In genomic region chr7:37109016-37109415, GRCh38 we compare ENCODE assay signal across 22 cellular contexts.
DNase-seq lines count a peak whose midpoint lies in the region; TF ChIP-seq lines count a peak whose summit lies in the region.
"Had no signal": no experiment of that assay in that cellular context is flagged by ENCODE, and none has a peak within 500 bp of the region (broad histone marks: within the 10 kb centered on the region; RNA-seq: fewer than 3 reads in every experiment).

No MANE protein-coding gene starts in this region.

- intact Hi-C loops in sigmoid colon (cut with DNase I), result no loop called here

- no peak for TF ChIP-seq CTCF in LNCaP clone FGC (IDR thresholded peaks at IDR 0.05; ENCODE audit: control insufficient read depth, extremely low read depth, insufficient read depth)
- no peak for TF ChIP-seq CTCF in neutrophil (IDR thresholded peaks at IDR 0.05)
- TF ChIP-seq CTCF in sigmoid colon (IDR thresholded peaks at IDR 0.05), result no peak

- no peak for TF ChIP-seq POLR2A in sigmoid colon (IDR thresholded peaks at IDR 0.05)

- H3K4me3 ChIP-seq in LNCaP clone FGC (ENCODE audit: low read depth, low read length) (no peak overlapping the region), neutrophil (ENCODE audit: low read depth in 1 of 2, low read length in 1 of 2) (no peak overlapping the region), sigmoid colon (no peak overlapping the region)
- H3K4me3 ChIP-seq: cardiac muscle cell, HAP-1, lung had no signal

- H3K27me3 ChIP-seq in neutrophil (no peaks in the 10 kb centered on the region), sigmoid colon (no peaks in the 10 kb centered on the region)
- H3K27me3 ChIP-seq: cardiac muscle cell had no signal

- peak; percentile 30 for DNase-seq in LNCaP clone FGC (ENCODE audit: low read depth)
- peak; percentile 52 for DNase-seq in NCI-H460 (ENCODE audit: extremely low read depth, low read depth)
- DNase-seq in fibroblast of peridontal ligament (ENCODE audit: extremely low read depth), result peak; percentile 7
- DNase-seq in NCI-H2171 (lab: John Stamatoyannopoulos, UW), result no peak
- DNase-seq in NCI-H526 treated with DMSO at 0.1 percent for 48 hours (lab: John Stamatoyannopoulos, UW), result no peak
- no peak for DNase-seq in sigmoid colon
- DNase-seq: activated gamma-delta T cell; amniotic stem cell; CD8-positive, alpha-beta memory T cell; dermis blood vessel endothelial cell; DMS79 treated with DMSO at 0.1 percent for 48 hours; kidney; NCI-H1048; NCI-H187 treated with DMSO at 0.1 percent for 48 hours; NCI-H510A; small intestine; stimulated activated CD4-positive, alpha-beta T cell treated with anti-CD3 and anti-CD28 coated beads, Interleukin-2, amount 100 ng/mL, for 24 hours had no signal

- H3K4me1 ChIP-seq in neutrophil (ENCODE audit: control insufficient read depth in 1 of 2, insufficient read depth in 1 of 2, low read depth in 1 of 2, low read length in 1 of 2) (peaks cover 9 to 17% of the 10 kb centered on the region in 2 experiments), sigmoid colon (peaks cover 0 to 18% (median 12%) of the 10 kb centered on the region in 4 donors)
- H3K4me1 ChIP-seq: HAP-1 had no signal

- H3K27ac ChIP-seq in neutrophil (peak overlapping the region; percentile 38), sigmoid colon (peak overlapping the region in 1 of 4 donors; percentile 73)
- H3K27ac ChIP-seq: cardiac muscle cell, KMS-11 had no signal

- H3K36me3 ChIP-seq in neutrophil, result no peaks in the 10 kb centered on the region
- H3K36me3 ChIP-seq in sigmoid colon, result no peaks in the 10 kb centered on the region
- H3K36me3 ChIP-seq: cardiac muscle cell, HAP-1 had no signal

- no peak for TF ChIP-seq EP300 in sigmoid colon (IDR thresholded peaks at IDR 0.05)

- H3K9me3 ChIP-seq in neutrophil (no peaks in the 10 kb centered on the region), sigmoid colon (no peaks in the 10 kb centered on the region)
- H3K9me3 ChIP-seq: HAP-1 had no signal

- 70 to 80% methylated on average over 4 of the region's 4 CpGs for WGBS in sigmoid colon, 2 donors

Comparison
In these comparisons a context has a peak if more than half of its experiments do, and no peak if none do; other contexts are left out.
1. DNase-seq: peak in LNCaP clone FGC (single experiment), NCI-H460 (single experiment) and fibroblast of peridontal ligament (single experiment); none in NCI-H2171 (single experiment), NCI-H526 treated with DMSO at 0.1 percent for 48 hours (single experiment) and sigmoid colon (single experiment).